ENCODE assay signal across 8 cellular contexts in genomic region chr17:32659419-32659842, GRCh38.
DNase-seq lines count a peak whose midpoint lies in the region; ATAC-seq and TF ChIP-seq lines count a peak whose summit lies in the region.

No MANE protein-coding gene starts in this region.

- TF ChIP-seq CTCF in heart right ventricle (IDR thresholded peaks at IDR 0.05): peak; percentile 79 to 95 (median 90)

- intact Hi-C loops in heart right ventricle (cut with DNase I): loop anchor here in 4 of 10 donors (2.0 to 10.0 kb wide), 4 partner anchors 93 to 175 kb away; partner anchors contain the start of gene CDK5R1 (in 1 of the 4)

- no peak overlapping the region for H3K9ac ChIP-seq in adipocyte (ENCODE audit: low read length)

- WGBS in heart right ventricle, 2 donors: 38% methylated on average over 5 of the region's 5 CpGs

- peak; percentile 66 for DNase-seq in EH (ENCODE audit: low read depth)
- DNase-seq in MG63: peak; percentile 36
- DNase-seq in SK-N-DZ (ENCODE audit: low spot score): peak; percentile 70
- peak; percentile 75 for DNase-seq in adipocyte (ENCODE audit: low read depth)
- DNase-seq in heart right ventricle: peak; percentile 64 to 65
- peak; percentile 62 for DNase-seq in renal cortical epithelial cell (ENCODE audit: low read depth)

- H3K27ac ChIP-seq in heart right ventricle: no peak overlapping the region

- H3K9me3 ChIP-seq in MG63 (no peaks in the 10 kb centered on the region), adipocyte (ENCODE audit: control insufficient read depth, low read length) (no peaks in the 10 kb centered on the region), heart right ventricle (no peaks in the 10 kb centered on the region)

- H3K4me3 ChIP-seq in MG63: no peak overlapping the region
- no peak overlapping the region for H3K4me3 ChIP-seq in adipocyte (ENCODE audit: low read length)
- no peak overlapping the region for H3K4me3 ChIP-seq in heart right ventricle

- H3K27me3 ChIP-seq in MG63 (no peaks in the 10 kb centered on the region), adipocyte (replicated peaks; ENCODE audit: control insufficient read depth, insufficient read depth, low read length) (no peaks in the 10 kb centered on the region), heart right ventricle (no peaks in the 10 kb centered on the region)

- no peaks in the 10 kb centered on the region for H3K36me3 ChIP-seq in MG63
- peaks cover 37% of the 10 kb centered on the region for H3K36me3 ChIP-seq in adipocyte (ENCODE audit: control insufficient read depth, insufficient read depth, low read length, severe bottlenecking)
- H3K36me3 ChIP-seq in heart right ventricle: peaks cover 0 to 31% (median under 1%) of the 10 kb centered on the region in 9 donors

- H3K4me1 ChIP-seq in adipocyte (ENCODE audit: control insufficient read depth, insufficient read depth, low read length) (no peaks in the 10 kb centered on the region), heart right ventricle (peaks cover 0 to 21% (median 6%) of the 10 kb centered on the region in 9 donors)

- ATAC-seq in heart right ventricle (peak; percentile 55 to 89 (median 84)), GM21529 (IDR thresholded peaks at IDR 0.05; ENCODE audit: unreplicated experiment) (no peak), GM18498 (IDR thresholded peaks at IDR 0.05; ENCODE audit: unreplicated experiment) (no peak)

Comparison
In these comparisons a context has a peak if more than half of its experiments do, and no peak if none do; other contexts are left out.
1. ATAC-seq: peak in heart right ventricle (8 of 8); none in GM21529 (single experiment) and GM18498 (single experiment).
2. Peak in every context shown above with its lines, with median percentiles within 50 percentile points of each other: DNase-seq.